ENCODE assay signal across 8 cellular contexts in genomic region chr1:61077676-61078521, GRCh38. TPM values are rescaled to one million over a fixed set of nuclear protein-coding genes. Genes with fewer than 3 reads are reported as not detected.
DNase-seq lines count a peak whose midpoint lies in the region; ATAC-seq, FAIRE-seq and TF ChIP-seq lines count a peak whose summit lies in the region.

No MANE protein-coding gene starts in this region.

- peak overlapping the region; percentile 88 to 91 for H3K27ac ChIP-seq in A549

- POLR2A ChIA-PET in A549 (lab: Yijun Ruan, JAX): interaction anchor here (1.0 to 2.1 kb wide), 4 partner anchors 8 to 28 kb away, joined by 4 to 12 read pairs (median 8); no protein-coding TSS in a partner anchor

- peaks cover 5% of the 10 kb centered on the region for H3K27me3 Mint-ChIP-seq in dendritic cell treated with granulocyte-macrophage colony-stimulating factor and Interleukin-4, amounts not matched to agents 40 ng/mL and 50 ng/mL, for 4 days

- no peak for TF ChIP-seq CTCF in A549 (IDR thresholded peaks at IDR 0.05)

- CTCF ChIA-PET in A549 (lab: Yijun Ruan, JAX): interaction anchor here (0.5 to 3.5 kb wide), 10 partner anchors 16 to 375 kb away, joined by 3 to 20 read pairs (median 4); no protein-coding TSS in a partner anchor

- peaks cover 34% of the 10 kb centered on the region for H3K4me1 ChIP-seq in A549

- intact Hi-C loops in dendritic cell treated with granulocyte-macrophage colony-stimulating factor and Interleukin-4, amounts not matched to agents 40 ng/mL and 50 ng/mL, for 4 days (cut with micrococcal nuclease): loop anchor here (1.0 to 10.0 kb wide), 4 partner anchors 21 to 1357 kb away; partner anchors contain the start of genes TM2D1 and USP1

- no peak for TF ChIP-seq EP300 in A549 (IDR thresholded peaks at IDR 0.05)

- H3K27ac Mint-ChIP-seq in dendritic cell treated with granulocyte-macrophage colony-stimulating factor and Interleukin-4, amounts not matched to agents 40 ng/mL and 50 ng/mL, for 4 days: peak overlapping the region; percentile 98

- DNase-seq in A549 (ENCODE audit: low read depth in 1 of 2, low spot score in 1 of 2) (peak; percentile 92 to 98), NCI-H526 (lab: John Stamatoyannopoulos, UW) (peak; percentile 99), left kidney (ENCODE audit: low read depth, low spot score) (peak; percentile 99)
- DNase-seq in activated CD4-positive, alpha-beta T cell treated with anti-CD3 and anti-CD28 coated beads for 48 hours: peak; percentile 93
- DNase-seq in stimulated activated CD4-positive, alpha-beta T cell treated with anti-CD3 and anti-CD28 coated beads, Interleukin-1b, Interleukin-23, amount 100 ng/mL, for 4 hours (ENCODE audit: low read depth in 2 of 2): peak; percentile 74 to 78

- whole genome bisulfite sequencing in A549 (ENCODE audit: missing lambda C conversion rate): 6% methylated on average over 19 of the region's 19 CpGs

- peak; percentile 25 to 73; a peak in 5 of 6 replicates for ATAC-seq in A549
- ATAC-seq in GM18909 (IDR thresholded peaks at IDR 0.05; ENCODE audit: poor library complexity, unreplicated experiment): peak; percentile 63
- peak; percentile 71 for ATAC-seq in HG03460 (IDR thresholded peaks at IDR 0.05; ENCODE audit: unreplicated experiment)

- TF ChIP-seq RAD21 in A549 (conservative IDR thresholded peaks at IDR 0.05 in 1 of 2, IDR thresholded peaks at IDR 0.05 in 1 of 2): no peak

- no peak for TF ChIP-seq POLR2A in A549 (IDR thresholded peaks at IDR 0.05; ENCODE audit: low read length)

- H3K9me3 Mint-ChIP-seq in dendritic cell treated with granulocyte-macrophage colony-stimulating factor and Interleukin-4, amounts not matched to agents 40 ng/mL and 50 ng/mL, for 4 days: no peaks in the 10 kb centered on the region

- H3K36me3 Mint-ChIP-seq in dendritic cell treated with granulocyte-macrophage colony-stimulating factor and Interleukin-4, amounts not matched to agents 40 ng/mL and 50 ng/mL, for 4 days (ENCODE audit: low read depth): peaks cover 12% of the 10 kb centered on the region

- no peak for FAIRE-seq in A549 (lab: Jason Lieb, UNC)

- H3K4me2 ChIP-seq in A549: peak overlapping the region; percentile 89

- H3K4me1 Mint-ChIP-seq in dendritic cell treated with granulocyte-macrophage colony-stimulating factor and Interleukin-4, amounts not matched to agents 40 ng/mL and 50 ng/mL, for 4 days (ENCODE audit: low read depth): peaks cover 51% of the 10 kb centered on the region

- H3K4me3 ChIP-seq in A549: peak overlapping the region; percentile 54

- H3K4me3 Mint-ChIP-seq in dendritic cell treated with granulocyte-macrophage colony-stimulating factor and Interleukin-4, amounts not matched to agents 40 ng/mL and 50 ng/mL, for 4 days: peak overlapping the region; percentile 90

- no peaks in the 10 kb centered on the region for H3K9me3 ChIP-seq in A549

TF ChIP-seq in A549, 52 proteins besides CTCF, POLR2A, EP300 and RAD21:
- TF ChIP-seq MAFK (IDR thresholded peaks at IDR 0.05; ENCODE audit: partially characterized antibody) (peak; percentile 100), PBX3 (IDR thresholded peaks at IDR 0.05) (peak; percentile 89), KDM1A (IDR thresholded peaks at IDR 0.05; ENCODE audit: low read depth) (no peak)

RNA-seq across cellular contexts. Expression of gene NFIA, which starts 4.5 kb away (rescaled TPM):
- polyA plus RNA-seq in A549 (2011; rRNA removed) (21.3 and 25.8 TPM in 2 replicates), A549 (2017; fragmentation: RNase III; extraction: RNeasy Plus Mini Kit Qiagen cat#74134 plus additional on column Dnase treatment) (6.5 to 6.7 TPM (median 6.7 TPM) in 3 replicates)
- polyA plus RNA-seq in A549 (2012; cell fraction: cytosol; rRNA removed): 7.6 and 9.7 TPM in 2 replicates
- 6.6 and 9.0 TPM in 2 replicates for polyA plus RNA-seq in A549 (2012; cell fraction: nucleus; rRNA removed)
- polyA minus RNA-seq in A549 (2011; rRNA and poly(A)+ RNA removed): 91.4 and 115 TPM in 2 replicates

Comparison
In these comparisons a context has a peak if more than half of its experiments do, and no peak if none do; other contexts are left out.
1. Peak in every context shown above with its lines: DNase-seq, ATAC-seq, H3K4me3 ChIP-seq and H3K27ac ChIP-seq.